10 cellular contexts compared by ENCODE assay signal in genomic region chr20:34544109-34544793, GRCh38. TPM values are rescaled to one million over a fixed set of nuclear protein-coding genes. Genes with fewer than 3 reads are reported as not detected.
DNase-seq lines count a peak whose midpoint lies in the region; ATAC-seq and TF ChIP-seq lines count a peak whose summit lies in the region.
"Had no signal": no experiment of that assay in that cellular context is flagged by ENCODE, and none has a peak within 500 bp of the region (broad histone marks: within the 10 kb centered on the region; RNA-seq: fewer than 3 reads in every experiment).

No MANE protein-coding gene starts in this region.

- no peaks in the 10 kb centered on the region for H3K9me3 ChIP-seq in cardiac muscle cell (ENCODE audit: low read depth)
- H3K9me3 ChIP-seq in trophoblast cell (ENCODE audit: insufficient read depth, low read depth, low read length): no peaks in the 10 kb centered on the region

- no peaks in the 10 kb centered on the region for H3K9me2 ChIP-seq in GM23338 (ENCODE audit: insufficient read depth)

- H3K4me1 Mint-ChIP-seq in GM23338: peaks cover 18% of the 10 kb centered on the region
- peaks cover 13% of the 10 kb centered on the region for H3K4me1 Mint-ChIP-seq in WTC11

- no peaks in the 10 kb centered on the region; the same call in 1 of the 2 replicates for H3K4me1 ChIP-seq in GM23338 (ENCODE audit: insufficient read depth)
- H3K4me1 ChIP-seq in cardiac muscle cell (ENCODE audit: low read depth): peaks cover 18% of the 10 kb centered on the region
- H3K4me1 ChIP-seq in trophoblast cell (ENCODE audit: control insufficient read depth in 1 of 2, insufficient read depth in 2 of 2, low read length in 2 of 2): peaks cover 0 to under 1% of the 10 kb centered on the region in 2 experiments

- peaks cover 11% of the 10 kb centered on the region for H3K36me3 ChIP-seq in GM23338 (ENCODE audit: insufficient read depth)
- peaks cover 4% of the 10 kb centered on the region for H3K36me3 ChIP-seq in cardiac muscle cell
- H3K36me3 ChIP-seq in trophoblast cell (ENCODE audit: control insufficient read depth in 1 of 2, insufficient read depth in 2 of 2, low read length in 2 of 2): peaks cover 23 to 25% of the 10 kb centered on the region in 2 experiments

- H3K4me3 ChIP-seq in GM23338: peak overlapping the region; percentile 53
- no peak overlapping the region for H3K4me3 ChIP-seq in cardiac muscle cell
- peak overlapping the region; percentile 14 for H3K4me3 ChIP-seq in trophoblast cell (ENCODE audit: low read depth, low read length)

- H3K36me3 Mint-ChIP-seq in GM23338 (ENCODE audit: low read depth): peaks cover 13% of the 10 kb centered on the region
- peaks cover 13% of the 10 kb centered on the region for H3K36me3 Mint-ChIP-seq in WTC11

- DNase-seq in GM23338 (ENCODE audit: low spot score) (peak; percentile 69), WTC11 (ENCODE audit: low spot score) (peak; percentile 48), cardiac muscle cell (ENCODE audit: low read depth in 1 of 2, low spot score in 1 of 2) (peak; percentile 24 to 60), trophoblast cell (no peak), HuH-7.5 (ENCODE audit: low spot score) (no peak)
- DNase-seq in activated CD8-positive, alpha-beta memory T cell treated with anti-CD3 and anti-CD28 coated beads, Interleukin-2, amount 50 U/mL, for 4 hours: no peak
- DNase-seq: brain microvascular endothelial cell, NCI-H187 had no signal

- no peak overlapping the region for H3K4ac ChIP-seq in trophoblast cell (ENCODE audit: low read depth, low read length)

- H3K4me2 ChIP-seq in GM23338 (peak overlapping the region; percentile 78), trophoblast cell (ENCODE audit: low read length) (peak overlapping the region; percentile 70)

- H3K4me3 Mint-ChIP-seq in GM23338 (peak overlapping the region; percentile 70), WTC11 (peak overlapping the region; percentile 56)

- no peak overlapping the region for H4K91ac ChIP-seq in trophoblast cell (ENCODE audit: low read depth, low read length)

- H3K9ac ChIP-seq in trophoblast cell (ENCODE audit: low read length): no peak overlapping the region

- WGBS in trophoblast cell (ENCODE audit: extremely low coverage, insufficient coverage, insufficient read length): no CpG with 5 or more reads among the region's 19 CpGs

- H3K79me2 ChIP-seq in GM23338 (replicated peaks; ENCODE audit: insufficient read depth) (no peaks in the 10 kb centered on the region), trophoblast cell (ENCODE audit: control insufficient read depth, insufficient read depth, low read length, poor library complexity) (no peaks in the 10 kb centered on the region)

- no peaks in the 10 kb centered on the region for H3F3A ChIP-seq in GM23338 (replicated peaks; ENCODE audit: low read depth)

- POLR2A ChIA-PET in WTC11 (lab: Charles Lee): interaction anchor here (0.5 to 1.5 kb wide), 4 partner anchors 14 to 181 kb away, joined by 3 to 6 read pairs (median 4); partner anchors contain the start of genes ITCH and MAP1LC3A

- no peak overlapping the region for H3K14ac ChIP-seq in trophoblast cell (ENCODE audit: low read length)

- H4K20me1 ChIP-seq in GM23338 (replicated peaks; ENCODE audit: insufficient read depth): no peaks in the 10 kb centered on the region

- H3K27ac Mint-ChIP-seq in GM23338 (no peak overlapping the region), WTC11 (no peak overlapping the region; the same call in 1 of the 2 replicates)

- peak; percentile 95 for ATAC-seq in GM23338
- peak; percentile 89 for ATAC-seq in WTC11
- ATAC-seq in HG03520 (IDR thresholded peaks at IDR 0.05; ENCODE audit: unreplicated experiment): no peak
- ATAC-seq in HG02642 (IDR thresholded peaks at IDR 0.05; ENCODE audit: poor library complexity, unreplicated experiment): no peak

- H3K27ac ChIP-seq in GM23338 (ENCODE audit: low read depth) (no peak overlapping the region), cardiac muscle cell (peak overlapping the region; percentile 13), trophoblast cell (ENCODE audit: low read depth, low read length) (no peak overlapping the region)
- H3K27ac ChIP-seq: brain microvascular endothelial cell had no signal

- no peak overlapping the region for H3K23ac ChIP-seq in trophoblast cell (ENCODE audit: low read length)

- CTCF ChIA-PET in WTC11 (lab: Charles Lee): interaction anchor here (1.0 to 2.6 kb wide), 17 partner anchors 9 to 353 kb away, joined by 3 to 17 read pairs (median 6); partner anchors contain the start of genes AHCY, DYNLRB1, MAP1LC3A and PIGU

- H3K27me3 ChIP-seq in GM23338 (ENCODE audit: insufficient read depth) (peaks cover 5% of the 10 kb centered on the region; the same call in 1 of the 2 replicates), cardiac muscle cell (no peaks in the 10 kb centered on the region), trophoblast cell (ENCODE audit: insufficient read depth, low read length) (no peaks in the 10 kb centered on the region)
- H3K27me3 ChIP-seq: brain microvascular endothelial cell had no signal

- H2BK120ac ChIP-seq in trophoblast cell (ENCODE audit: insufficient read depth, low read length, poor library complexity): no peak overlapping the region

- H3K27me3 Mint-ChIP-seq in GM23338 (ENCODE audit: insufficient read depth, low read depth, poor library complexity) (peaks cover 21% of the 10 kb centered on the region), WTC11 (ENCODE audit: low read depth) (0 out of 2 replicates have a peak, but pooled peaks cover 3% of the 10 kb centered on the region)

- H3K9me3 Mint-ChIP-seq in GM23338 (0 out of 3 replicates have a peak, but pooled peaks cover 3% of the 10 kb centered on the region), WTC11 (no peaks in the 10 kb centered on the region)

- no peak overlapping the region for H2BK12ac ChIP-seq in trophoblast cell (ENCODE audit: low read length)

- H2BK5ac ChIP-seq in trophoblast cell (ENCODE audit: low read depth, low read length, poor library complexity): no peak overlapping the region

- TF ChIP-seq CTCF in GM23338 (conservative IDR thresholded peaks at IDR 0.05; ENCODE audit: low read depth in 2 of 2) (0 out of 4 replicates have a peak, but pooled peaks of 1 of the 2 experiments have one; percentile 14), WTC11 (IDR thresholded peaks at IDR 0.05) (no peak), cardiac muscle cell (IDR thresholded peaks at IDR 0.05; ENCODE audit: low read depth, low read length) (no peak)

- no peak overlapping the region for H2AK5ac ChIP-seq in trophoblast cell (ENCODE audit: low read length)

- H2AFZ ChIP-seq in GM23338 (peak overlapping the region; percentile 80; the same call in 1 of the 2 replicates), trophoblast cell (ENCODE audit: insufficient read depth, low read length, poor library complexity) (no peak overlapping the region)

- H4K8ac ChIP-seq in trophoblast cell (ENCODE audit: low read depth, low read length): no peak overlapping the region

- H3K18ac ChIP-seq in trophoblast cell (ENCODE audit: low read length): no peak overlapping the region

- no peaks in the 10 kb centered on the region for H3K79me1 ChIP-seq in trophoblast cell (ENCODE audit: low read length)

- no peak overlapping the region for H4K12ac ChIP-seq in trophoblast cell (ENCODE audit: low read depth, low read length)

TF ChIP-seq in GM23338, 12 proteins besides CTCF, POLR2A, EP300 and RAD21 (continues in another document):
- TF ChIP-seq ZNF114 (CRISPR knock-in tag; IDR thresholded peaks at IDR 0.05): no peak

TF ChIP-seq in WTC11, 78 proteins besides CTCF, POLR2A, EP300 and RAD21:
- TF ChIP-seq ZNF317 (CRISPR knock-in tag; IDR thresholded peaks at IDR 0.05; ENCODE audit: borderline replicate concordance, low read depth) (no peak), EMX1 (CRISPR knock-in tag; IDR thresholded peaks at IDR 0.05) (no peak), MYBL2 (CRISPR knock-in tag; IDR thresholded peaks at IDR 0.05) (no peak), ZSCAN18 (CRISPR knock-in tag; IDR thresholded peaks at IDR 0.05) (no peak), PRRX2 (CRISPR knock-in tag; IDR thresholded peaks at IDR 0.05) (no peak), NR1H2 (CRISPR knock-in tag; IDR thresholded peaks at IDR 0.05) (no peak), ZNF219 (CRISPR knock-in tag; IDR thresholded peaks at IDR 0.05; ENCODE audit: borderline replicate concordance) (no peak)
TF ChIP-seq in WTC11: peak in this region for 0.

RNA-seq across cellular contexts. Expression of gene MAP1LC3A, which starts 14.3 kb away (rescaled TPM):
- 9.5 and 15.9 TPM in 2 replicates for total RNA-seq in GM23338 (2014; rRNA removed; shearing (Covaris generic))
- 15.2 and 15.3 TPM in 2 replicates for polyA plus RNA-seq in GM23338 (2016; fragmentation: Nextera tagmentation; extraction: Ambion mirVana)
- 7.5 to 12.1 TPM (median 11.3 TPM) in 3 replicates for total RNA-seq in WTC11 (2021)
- total RNA-seq in cardiac muscle cell: 24.3 and 38.7 TPM in 2 replicates
- 29.7 and 54.0 TPM in 2 replicates for polyA plus RNA-seq in cardiac muscle cell
- 15.8 and 16.4 TPM in 2 replicates for polyA plus RNA-seq in trophoblast cell (2013)

RNA-seq across cellular contexts. Expression of gene DYNLRB1, which starts 28.0 kb away (rescaled TPM):
- 102 and 107 TPM in 2 replicates for total RNA-seq in GM23338 (2014; rRNA removed; shearing (Covaris generic))
- polyA plus RNA-seq in GM23338 (2016; fragmentation: Nextera tagmentation; extraction: Ambion mirVana) (376 and 393 TPM in 2 replicates), cardiac muscle cell (288 and 330 TPM in 2 replicates)
- total RNA-seq in WTC11 (2021) (99.3 to 126 TPM (median 115 TPM) in 3 replicates), cardiac muscle cell (132 and 155 TPM in 2 replicates)
- 243 and 244 TPM in 2 replicates for polyA plus RNA-seq in trophoblast cell (2013)

Comparison
In these comparisons a context has a peak if more than half of its experiments do, and no peak if none do; other contexts are left out.
1. ATAC-seq: peak in GM23338 (single experiment) and WTC11 (single experiment); none in HG03520 (single experiment) and HG02642 (single experiment).
2. DNase-seq: peak in GM23338 (single experiment), WTC11 (single experiment) and cardiac muscle cell (2 of 2); none in trophoblast cell (0 of 2), HuH-7.5 (single experiment) and activated CD8-positive, alpha-beta memory T cell treated with anti-CD3 and anti-CD28 coated beads, Interleukin-2, amount 50 U/mL, for 4 hours (single experiment).